1 cellular context compared by ENCODE assay signal in the genomic region with DNA sequence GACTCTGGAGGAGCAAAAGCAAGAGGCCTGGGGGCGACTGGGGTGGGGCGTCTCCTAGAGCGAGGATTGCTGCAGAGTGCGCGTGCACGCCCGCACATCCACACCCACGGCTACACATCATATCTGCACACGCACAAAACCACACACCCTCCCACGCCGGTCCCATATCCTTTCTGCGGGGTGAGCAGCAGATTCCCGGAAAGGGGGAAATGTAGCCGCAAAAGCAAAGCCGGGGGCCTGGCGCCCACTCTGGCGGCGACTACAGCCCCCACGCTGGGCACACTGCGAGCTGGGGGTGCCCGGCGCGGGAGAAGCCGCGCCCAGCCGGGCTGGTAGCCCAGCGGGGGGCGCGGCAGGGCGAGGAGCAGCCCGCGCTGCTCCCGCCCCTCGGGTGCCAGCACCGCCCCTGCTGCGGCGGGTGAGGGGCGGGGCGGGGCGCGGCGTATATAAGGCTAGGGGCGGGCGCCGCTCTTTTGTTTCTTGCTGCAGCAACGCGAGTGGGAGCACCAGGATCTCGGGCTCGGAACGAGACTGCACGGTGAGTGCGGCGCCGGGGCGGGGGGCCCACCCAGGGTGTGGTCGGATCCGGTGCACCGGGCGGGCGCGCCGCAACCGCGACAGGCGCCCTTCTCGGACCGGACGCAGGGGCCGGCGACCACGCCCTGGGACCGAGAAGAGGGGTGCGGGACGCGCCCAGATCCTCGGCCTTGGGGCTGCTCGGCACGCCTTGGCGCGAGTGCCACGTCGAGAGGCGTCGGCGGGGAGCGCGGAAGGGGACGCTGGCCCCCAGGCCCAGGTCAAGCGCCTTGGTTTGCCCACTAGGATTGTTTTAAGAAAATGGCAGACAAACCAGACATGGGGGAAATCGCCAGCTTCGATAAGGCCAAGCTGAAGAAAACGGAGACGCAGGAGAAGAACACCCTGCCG.
A peak's percentile ranks its signal among the peaks of the same experiment; 100 is the strongest.
TF ChIP-seq lines count a peak whose summit lies in the region.

TSS of gene TMSB10 (plus strand) at position 476 of the 927 bp plus-strand sequence.

TF ChIP-seq in K562, 482 proteins besides CTCF, POLR2A, EP300 and RAD21 (continued from another document and continues in another):
- TF ChIP-seq NKRF (IDR thresholded peaks at IDR 0.05; ENCODE audit: borderline replicate concordance) (peak; percentile 43; the same call in 1 of the 2 replicates), PKNOX1 (IDR thresholded peaks at IDR 0.05) (no peak), EGR1 (conservative IDR thresholded peaks at IDR 0.05) (peak; percentile 99), ZBTB8A (IDR thresholded peaks at IDR 0.05; ENCODE audit: partially characterized antibody) (no peak), DACH1 (IDR thresholded peaks at IDR 0.05; ENCODE audit: partially characterized antibody) (no peak), ZNF212 (CRISPR knock-in tag; IDR thresholded peaks at IDR 0.05) (no peak), NBN (IDR thresholded peaks at IDR 0.05; ENCODE audit: low read depth) (no peak), RFX1 (IDR thresholded peaks at IDR 0.05) (no peak), MAX (CRISPR knock-in tag; IDR thresholded peaks at IDR 0.05) (no peak; the same call in 1 of the 2 replicates), SIN3B (IDR thresholded peaks at IDR 0.05; ENCODE audit: low read depth) (no peak), STAT5A (IDR thresholded peaks at IDR 0.05; ENCODE audit: borderline replicate concordance, low read length) (no peak), MXI1 (IDR thresholded peaks at IDR 0.05; ENCODE audit: low read depth, low read length) (no peak), SAFB (IDR thresholded peaks at IDR 0.05; ENCODE audit: borderline replicate concordance, low read depth, low read length) (peak; percentile 76; the same call in 1 of the 2 replicates), TARDBP (IDR thresholded peaks at IDR 0.05) (no peak), CCAR2 (IDR thresholded peaks at IDR 0.05; ENCODE audit: low read depth, low read length) (no peak), CREB3L1 (IDR thresholded peaks at IDR 0.05; ENCODE audit: borderline replicate concordance, low read depth) (peak; percentile 93; the same call in 1 of the 2 replicates), ARID4B (CRISPR knock-in tag; IDR thresholded peaks at IDR 0.05) (peak; percentile 38; the same call in 1 of the 2 replicates), RREB1 (CRISPR knock-in tag; IDR thresholded peaks at IDR 0.05) (no peak), GABPB2 (CRISPR knock-in tag; conservative IDR thresholded peaks at IDR 0.05) (no peak), SMARCE1 (IDR thresholded peaks at IDR 0.05) (peak; percentile 55; the same call in 1 of the 2 replicates), FIP1L1 (IDR thresholded peaks at IDR 0.05; ENCODE audit: low read depth, low read length, poor library complexity, severe bottlenecking) (peak; percentile 97)
- TF ChIP-seq, protein P1, sequence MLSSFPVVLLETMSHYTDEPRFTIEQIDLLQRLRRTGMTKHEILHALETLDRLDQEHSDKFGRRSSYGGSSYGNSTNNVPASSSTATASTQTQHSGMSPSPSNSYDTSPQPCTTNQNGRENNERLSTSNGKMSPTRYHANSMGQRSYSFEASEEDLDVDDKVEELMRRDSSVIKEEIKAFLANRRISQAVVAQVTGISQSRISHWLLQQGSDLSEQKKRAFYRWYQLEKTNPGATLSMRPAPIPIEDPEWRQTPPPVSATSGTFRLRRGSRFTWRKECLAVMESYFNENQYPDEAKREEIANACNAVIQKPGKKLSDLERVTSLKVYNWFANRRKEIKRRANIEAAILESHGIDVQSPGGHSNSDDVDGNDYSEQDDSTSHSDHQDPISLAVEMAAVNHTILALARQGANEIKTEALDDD (IDR thresholded peaks at IDR 0.05) = no peak
- TF ChIP-seq, protein P2, sequence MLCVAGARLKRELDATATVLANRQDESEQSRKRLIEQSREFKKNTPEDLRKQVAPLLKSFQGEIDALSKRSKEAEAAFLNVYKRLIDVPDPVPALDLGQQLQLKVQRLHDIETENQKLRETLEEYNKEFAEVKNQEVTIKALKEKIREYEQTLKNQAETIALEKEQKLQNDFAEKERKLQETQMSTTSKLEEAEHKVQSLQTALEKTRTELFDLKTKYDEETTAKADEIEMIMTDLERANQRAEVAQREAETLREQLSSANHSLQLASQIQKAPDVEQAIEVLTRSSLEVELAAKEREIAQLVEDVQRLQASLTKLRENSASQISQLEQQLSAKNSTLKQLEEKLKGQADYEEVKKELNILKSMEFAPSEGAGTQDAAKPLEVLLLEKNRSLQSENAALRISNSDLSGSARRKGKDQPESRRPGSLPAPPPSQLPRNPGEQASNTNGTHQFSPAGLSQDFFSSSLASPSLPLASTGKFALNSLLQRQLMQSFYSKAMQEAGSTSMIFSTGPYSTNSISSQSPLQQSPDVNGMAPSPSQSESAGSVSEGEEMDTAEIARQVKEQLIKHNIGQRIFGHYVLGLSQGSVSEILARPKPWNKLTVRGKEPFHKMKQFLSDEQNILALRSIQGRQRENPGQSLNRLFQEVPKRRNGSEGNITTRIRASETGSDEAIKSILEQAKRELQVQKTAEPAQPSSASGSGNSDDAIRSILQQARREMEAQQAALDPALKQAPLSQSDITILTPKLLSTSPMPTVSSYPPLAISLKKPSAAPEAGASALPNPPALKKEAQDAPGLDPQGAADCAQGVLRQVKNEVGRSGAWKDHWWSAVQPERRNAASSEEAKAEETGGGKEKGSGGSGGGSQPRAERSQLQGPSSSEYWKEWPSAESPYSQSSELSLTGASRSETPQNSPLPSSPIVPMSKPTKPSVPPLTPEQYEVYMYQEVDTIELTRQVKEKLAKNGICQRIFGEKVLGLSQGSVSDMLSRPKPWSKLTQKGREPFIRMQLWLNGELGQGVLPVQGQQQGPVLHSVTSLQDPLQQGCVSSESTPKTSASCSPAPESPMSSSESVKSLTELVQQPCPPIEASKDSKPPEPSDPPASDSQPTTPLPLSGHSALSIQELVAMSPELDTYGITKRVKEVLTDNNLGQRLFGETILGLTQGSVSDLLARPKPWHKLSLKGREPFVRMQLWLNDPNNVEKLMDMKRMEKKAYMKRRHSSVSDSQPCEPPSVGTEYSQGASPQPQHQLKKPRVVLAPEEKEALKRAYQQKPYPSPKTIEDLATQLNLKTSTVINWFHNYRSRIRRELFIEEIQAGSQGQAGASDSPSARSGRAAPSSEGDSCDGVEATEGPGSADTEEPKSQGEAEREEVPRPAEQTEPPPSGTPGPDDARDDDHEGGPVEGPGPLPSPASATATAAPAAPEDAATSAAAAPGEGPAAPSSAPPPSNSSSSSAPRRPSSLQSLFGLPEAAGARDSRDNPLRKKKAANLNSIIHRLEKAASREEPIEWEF (CRISPR knock-in tag; IDR thresholded peaks at IDR 0.05) = no peak
- TF ChIP-seq, protein P3, sequence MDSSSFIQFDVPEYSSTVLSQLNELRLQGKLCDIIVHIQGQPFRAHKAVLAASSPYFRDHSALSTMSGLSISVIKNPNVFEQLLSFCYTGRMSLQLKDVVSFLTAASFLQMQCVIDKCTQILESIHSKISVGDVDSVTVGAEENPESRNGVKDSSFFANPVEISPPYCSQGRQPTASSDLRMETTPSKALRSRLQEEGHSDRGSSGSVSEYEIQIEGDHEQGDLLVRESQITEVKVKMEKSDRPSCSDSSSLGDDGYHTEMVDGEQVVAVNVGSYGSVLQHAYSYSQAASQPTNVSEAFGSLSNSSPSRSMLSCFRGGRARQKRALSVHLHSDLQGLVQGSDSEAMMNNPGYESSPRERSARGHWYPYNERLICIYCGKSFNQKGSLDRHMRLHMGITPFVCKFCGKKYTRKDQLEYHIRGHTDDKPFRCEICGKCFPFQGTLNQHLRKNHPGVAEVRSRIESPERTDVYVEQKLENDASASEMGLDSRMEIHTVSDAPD (CRISPR knock-in tag; IDR thresholded peaks at IDR 0.05) = no peak
